ENCODE assay signal across 1 cellular context in genomic region chr13:30421093-30422055, GRCh38.
TF ChIP-seq lines count a peak whose summit lies in the region.

No MANE protein-coding gene starts in this region.

TF ChIP-seq in K562, 482 proteins besides CTCF, POLR2A, EP300 and RAD21 (continued from another document and continues in another):
- no peak for TF ChIP-seq CREB5 (CRISPR knock-in tag; IDR thresholded peaks at IDR 0.05)
- TF ChIP-seq YY1 (IDR thresholded peaks at IDR 0.05; ENCODE audit: borderline replicate concordance in 1 of 3, control insufficient read depth in 1 of 3, extremely low read depth in 1 of 3, insufficient read depth in 3 of 3, insufficient read length in 1 of 3, insufficient replicate concordance in 2 of 3, low read depth in 1 of 3, low read length in 2 of 3), result no peak
- TF ChIP-seq CTCFL (IDR thresholded peaks at IDR 0.05; ENCODE audit: borderline replicate concordance, insufficient read depth, low read depth, low read length, poor library complexity, severe bottlenecking), result no peak
- TF ChIP-seq HINFP (tag; conservative IDR thresholded peaks at IDR 0.05; ENCODE audit: low read depth), result no peak
- no peak for TF ChIP-seq ZNF384 (IDR thresholded peaks at IDR 0.05; ENCODE audit: low read depth, low read length)
- TF ChIP-seq SLC30A9 (CRISPR knock-in tag; IDR thresholded peaks at IDR 0.05), result no peak
- TF ChIP-seq E2F1 (CRISPR knock-in tag; IDR thresholded peaks at IDR 0.05), result no peak
- TF ChIP-seq TSHZ1 (CRISPR knock-in tag; IDR thresholded peaks at IDR 0.05), result no peak
- TF ChIP-seq CHD2 (IDR thresholded peaks at IDR 0.05; ENCODE audit: low read depth, low read length), result no peak
- no peak for TF ChIP-seq TBL1XR1 (IDR thresholded peaks at IDR 0.05; ENCODE audit: low read length in 2 of 2)
- TF ChIP-seq HMBOX1 (IDR thresholded peaks at IDR 0.05), result no peak
- TF ChIP-seq NFYB (IDR thresholded peaks at IDR 0.05; ENCODE audit: extremely low read depth, insufficient read length), result no peak
- no peak for TF ChIP-seq MCM5 (IDR thresholded peaks at IDR 0.05; ENCODE audit: low read depth)
- no peak for TF ChIP-seq ZNF134 (CRISPR knock-in tag; conservative IDR thresholded peaks at IDR 0.05)
- TF ChIP-seq ERF (CRISPR knock-in tag; IDR thresholded peaks at IDR 0.05), result no peak
- no peak for TF ChIP-seq CBX1 (IDR thresholded peaks at IDR 0.05; ENCODE audit: low read depth)
- no peak for TF ChIP-seq NUFIP1 (IDR thresholded peaks at IDR 0.05; ENCODE audit: partially characterized antibody)
- peak; percentile 33 for TF ChIP-seq PRDM10 (IDR thresholded peaks at IDR 0.05; ENCODE audit: partially characterized antibody)
- TF ChIP-seq NFXL1 (CRISPR knock-in tag; IDR thresholded peaks at IDR 0.05), result no peak
- TF ChIP-seq CBX3 (IDR thresholded peaks at IDR 0.05; ENCODE audit: borderline replicate concordance in 1 of 2, low read length in 2 of 2), result no peak
- TF ChIP-seq ZNF165 (CRISPR knock-in tag; IDR thresholded peaks at IDR 0.05; ENCODE audit: borderline replicate concordance), result no peak
- TF ChIP-seq ZNF282 (CRISPR knock-in tag; IDR thresholded peaks at IDR 0.05), result no peak
- TF ChIP-seq FOSL1 (tag; conservative IDR thresholded peaks at IDR 0.05), result no peak
- no peak for TF ChIP-seq GTF2F1 (IDR thresholded peaks at IDR 0.05; ENCODE audit: low read depth, low read length)
- TF ChIP-seq ZNF561 (CRISPR knock-in tag; conservative IDR thresholded peaks at IDR 0.05), result no peak
- TF ChIP-seq SRSF9 (IDR thresholded peaks at IDR 0.05; ENCODE audit: borderline replicate concordance, low read depth, low read length), result no peak
- TF ChIP-seq BRF2 (IDR thresholded peaks at IDR 0.05; ENCODE audit: borderline replicate concordance, insufficient read depth, insufficient read length), result no peak
- no peak for TF ChIP-seq ZNF212 (CRISPR knock-in tag; IDR thresholded peaks at IDR 0.05)
- no peak for TF ChIP-seq ATF7 (IDR thresholded peaks at IDR 0.05)
- TF ChIP-seq ZEB2 (IDR thresholded peaks at IDR 0.05), result no peak
- TF ChIP-seq KAT2B (IDR thresholded peaks at IDR 0.05; ENCODE audit: low read depth, low read length), result no peak
- no peak for TF ChIP-seq HNRNPH1 (optimal IDR thresholded peaks at IDR 0.05; ENCODE audit: low read depth, low read length)
- no peak for TF ChIP-seq GTF2A2 (tag; IDR thresholded peaks at IDR 0.05)
- TF ChIP-seq ZNF780A (CRISPR knock-in tag; IDR thresholded peaks at IDR 0.05), result no peak
- TF ChIP-seq HNRNPK (IDR thresholded peaks at IDR 0.05; ENCODE audit: low read depth, low read length, poor library complexity, severe bottlenecking), result no peak
- TF ChIP-seq ATF4 (CRISPR knock-in tag; IDR thresholded peaks at IDR 0.05), result no peak
- peak; percentile 49; the same call in 1 of the 2 replicates for TF ChIP-seq EGR1 (conservative IDR thresholded peaks at IDR 0.05)
- no peak for TF ChIP-seq PRPF4 (IDR thresholded peaks at IDR 0.05; ENCODE audit: insufficient read depth, low read depth, low read length, poor library complexity, severe bottlenecking)
